8 cellular contexts compared by ENCODE assay signal in genomic region chr11:1548221-1549070, GRCh38. TPM values are rescaled to one million over a fixed set of nuclear protein-coding genes. Genes with fewer than 3 reads are reported as not detected.
A peak's percentile ranks its signal among the peaks of the same experiment; 100 is the strongest.
DNase-seq lines count a peak whose midpoint lies in the region; ATAC-seq and TF ChIP-seq lines count a peak whose summit lies in the region.

No MANE protein-coding gene starts in this region.

- peak; percentile 47 to 82 for TF ChIP-seq EP300 in tibial nerve (IDR thresholded peaks at IDR 0.05)

- peaks cover 0 to 33% (median 26%) of the 10 kb centered on the region in 4 donors for H3K4me1 ChIP-seq in tibial nerve

- ATAC-seq in left lobe of liver, result peak; percentile 80
- no peak for ATAC-seq in GM21528 (IDR thresholded peaks at IDR 0.05; ENCODE audit: low FRiP score, unreplicated experiment)

- TF ChIP-seq CTCF in choroid plexus epithelial cell (conservative IDR thresholded peaks at IDR 0.05; ENCODE audit: low read depth, low read length), result no peak
- TF ChIP-seq CTCF in tibial nerve (IDR thresholded peaks at IDR 0.05), result no peak

- DNase-seq in DMS153 (lab: John Stamatoyannopoulos, UW) (peak; percentile 85), NCI-H2107 (lab: John Stamatoyannopoulos, UW) (peak; percentile 44), choroid plexus epithelial cell (ENCODE audit: low read depth) (peak; percentile 59), left lobe of liver (ENCODE audit: low spot score) (peak; percentile 72), tibial nerve (ENCODE audit: low spot score in 2 of 2) (no peak)
- no peak for DNase-seq in stimulated activated CD4-positive, alpha-beta T cell treated with anti-CD3 and anti-CD28 coated beads, Interleukin-4, amount 100 ng/mL, for 1 hour
- DNase-seq in activated T-cell treated with anti-CD3 and anti-CD28 coated beads, Interleukin-2, amount 50 U/mL, for 1 hour, result no peak

- H3K4me3 ChIP-seq in choroid plexus epithelial cell (ENCODE audit: low read depth, low read length) (no peak overlapping the region), tibial nerve (peak overlapping the region in 2 of 4 donors; percentile 16 to 35)

- peak overlapping the region; percentile 34 to 82 (median 62) for H3K27ac ChIP-seq in tibial nerve

- H3K27me3 ChIP-seq in tibial nerve, result peaks cover 0 to 44% of the 10 kb centered on the region in 2 donors

- WGBS in tibial nerve, 2 donors, result 16 to 21% methylated on average over 28 to 33 of the region's 34 CpGs

- peak in 1 of 2 donors; percentile 49 for TF ChIP-seq POLR2A in tibial nerve (IDR thresholded peaks at IDR 0.05)

- no peaks in the 10 kb centered on the region for H3K36me3 ChIP-seq in tibial nerve

- no peaks in the 10 kb centered on the region for H3K9me3 ChIP-seq in tibial nerve

RNA-seq across cellular contexts. Expression of gene DUSP8, which starts 23.6 kb away (rescaled TPM):
- total RNA-seq in left lobe of liver (0.23 TPM), tibial nerve (10 to 100 TPM in 1 of 4 donors, 1 to 10 TPM in 3; 1.9 to 10.8 (median 3.4) TPM)

RNA-seq across cellular contexts. Expression of gene KRTAP5-1, which starts 36.6 kb away (rescaled TPM):
- total RNA-seq in left lobe of liver (not detected), tibial nerve (not detected)

RNA-seq across cellular contexts. Expression of gene KRTAP5-2, which starts 49.6 kb away (rescaled TPM):
- total RNA-seq in left lobe of liver (not detected), tibial nerve (not detected)

RNA-seq across cellular contexts. Expression of gene KRTAP5-3, which starts 59.8 kb away (rescaled TPM):
- total RNA-seq in left lobe of liver (not detected), tibial nerve (not detected)

Comparison
In these comparisons a context has a peak if more than half of its experiments do, and no peak if none do; other contexts are left out.
1. DNase-seq: peak in DMS153 (single experiment), NCI-H2107 (single experiment), choroid plexus epithelial cell (single experiment) and left lobe of liver (single experiment); none in tibial nerve (0 of 2), stimulated activated CD4-positive, alpha-beta T cell treated with anti-CD3 and anti-CD28 coated beads, Interleukin-4, amount 100 ng/mL, for 1 hour (single experiment) and activated T-cell treated with anti-CD3 and anti-CD28 coated beads, Interleukin-2, amount 50 U/mL, for 1 hour (single experiment).